Comparison of ENCODE assay signal across 8 cellular contexts in the genomic region with DNA sequence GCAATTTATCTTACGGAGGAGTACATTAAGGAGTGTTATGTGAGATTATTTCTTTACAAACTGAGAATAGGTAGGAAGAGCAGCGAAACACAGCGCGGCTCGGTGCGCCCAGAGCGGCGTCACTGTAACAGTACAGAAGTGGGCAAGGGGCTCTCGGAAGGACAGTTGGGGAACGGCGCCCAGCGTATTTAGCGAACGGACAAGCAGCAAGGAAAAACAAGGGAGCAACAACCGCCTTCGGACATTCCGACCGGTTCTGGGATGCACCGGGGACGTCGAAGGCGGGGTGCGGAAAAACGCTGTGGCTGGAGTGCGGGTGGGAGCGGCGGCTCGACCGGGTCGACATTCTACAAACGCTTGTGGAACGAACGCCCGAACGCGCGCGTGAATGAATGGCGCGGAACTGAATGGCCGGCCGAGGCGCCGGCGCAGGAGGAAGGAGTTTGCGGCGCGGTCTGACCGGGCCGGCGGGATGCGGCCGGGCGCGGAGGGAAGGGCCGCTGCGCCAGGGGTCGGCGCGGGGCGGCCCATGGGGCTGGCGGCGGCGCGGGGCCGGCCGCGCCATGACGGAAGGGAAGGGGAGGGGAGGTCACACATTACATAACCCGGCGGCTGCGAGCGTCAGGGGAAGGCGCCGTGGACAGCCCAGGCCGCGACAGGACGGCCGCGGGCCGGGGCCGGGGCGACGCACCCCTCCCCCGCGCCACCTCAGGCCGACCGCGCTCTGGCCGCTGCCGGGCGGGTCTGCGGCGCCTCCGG. TPM values are rescaled to one million over a fixed set of nuclear protein-coding genes. Genes with fewer than 3 reads are reported as not detected.
A peak's percentile ranks its signal among the peaks of the same experiment; 100 is the strongest.
DNase-seq lines count a peak whose midpoint lies in the region; ATAC-seq and TF ChIP-seq lines count a peak whose summit lies in the region.

No MANE protein-coding gene starts in this region.

- H3K36me3 ChIP-seq in PC-3 (ENCODE audit: low read depth, low read length): no peaks in the 10 kb centered on the region
- H3K36me3 ChIP-seq in neuronal stem cell (replicated peaks in 1 of 2; ENCODE audit: control insufficient read depth in 2 of 2, insufficient read depth in 2 of 2, low read length in 2 of 2): peaks cover 0 to 10% of the 10 kb centered on the region in 2 donors
- no peaks in the 10 kb centered on the region for H3K36me3 ChIP-seq in transverse colon

- H3K4me1 ChIP-seq in PC-3 (ENCODE audit: insufficient read depth, low read length) (peaks cover 14% of the 10 kb centered on the region), neuronal stem cell (ENCODE audit: control insufficient read depth in 2 of 2, insufficient read depth in 1 of 2, low read depth in 1 of 2, low read length in 2 of 2) (peaks cover 4 to 17% of the 10 kb centered on the region in 2 donors), transverse colon (peaks cover 5 to 31% (median 20%) of the 10 kb centered on the region in 4 donors)

- TF ChIP-seq CTCF in PC-3 (conservative IDR thresholded peaks at IDR 0.05; ENCODE audit: low read depth, low read length) (no peak), transverse colon (IDR thresholded peaks at IDR 0.05) (peak in 1 of 5 experiments; percentile 12)

- H3K9me2 ChIP-seq in PC-3 (replicated peaks; ENCODE audit: low read length): no peaks in the 10 kb centered on the region

- H3K27ac Mint-ChIP-seq in activated naive CD4-positive, alpha-beta T cell treated with anti-CD3 and anti-CD28 coated beads for 36 hours: peak overlapping the region; percentile 90

- H3K9ac ChIP-seq in PC-3 (ENCODE audit: low read length) (peak overlapping the region; percentile 83), neuronal stem cell (ENCODE audit: low read depth, low read length, poor library complexity) (peak overlapping the region; percentile 96)

- H3F3A ChIP-seq in PC-3 (ENCODE audit: low read length, unreplicated experiment): no peaks in the 10 kb centered on the region

- ATAC-seq in GM19023 (IDR thresholded peaks at IDR 0.05; ENCODE audit: unreplicated experiment) (peak; percentile 36), HG03159 (IDR thresholded peaks at IDR 0.05; ENCODE audit: unreplicated experiment) (peak; percentile 34), PC-3 (peak; percentile 45)

- H3K4me3 ChIP-seq in PC-3 (ENCODE audit: low read length) (peak overlapping the region; percentile 86), neuronal stem cell (ENCODE audit: low read length in 2 of 2) (peak overlapping the region; percentile 85 to 91), transverse colon (peak overlapping the region; percentile 86 to 100 (median 96))

- CTCF ChIA-PET in PC-3 (lab: Charles Lee): no interaction called here
- CTCF ChIA-PET in activated naive CD4-positive, alpha-beta T cell treated with anti-CD3 and anti-CD28 coated beads for 36 hours (lab: Charles Lee): no interaction called here

- H3K4me2 ChIP-seq in PC-3 (ENCODE audit: low read length): peak overlapping the region; percentile 89
- peak overlapping the region; percentile 41 for H3K4me2 ChIP-seq in neuronal stem cell (ENCODE audit: insufficient read depth, low read length, poor library complexity, severe bottlenecking)

- H2AFZ ChIP-seq in PC-3 (ENCODE audit: low read length): peak overlapping the region; percentile 52
- H2AFZ ChIP-seq in neuronal stem cell (ENCODE audit: low read length): peak overlapping the region; percentile 90

- no CpG with 5 or more reads among the region's 95 CpGs for WGBS in neuronal stem cell (ENCODE audit: extremely low coverage in 2 of 2, insufficient read length in 2 of 2, insufficient replicate concordance in 1 of 2), 2 donors
- 0 to 1% methylated on average over 12 to 81 of the region's 95 CpGs for WGBS in transverse colon (ENCODE audit: low coverage in 1 of 2), 2 donors

- no peaks in the 10 kb centered on the region for H3K27me3 Mint-ChIP-seq in activated naive CD4-positive, alpha-beta T cell treated with anti-CD3 and anti-CD28 coated beads for 36 hours (ENCODE audit: low read depth)

- POLR2A ChIA-PET in PC-3 (lab: Charles Lee; ENCODE audit: unreplicated experiment): no interaction called here

- H3K4me1 Mint-ChIP-seq in activated naive CD4-positive, alpha-beta T cell treated with anti-CD3 and anti-CD28 coated beads for 36 hours (ENCODE audit: low read depth): peaks cover 42% of the 10 kb centered on the region

- H3K4ac ChIP-seq in neuronal stem cell (ENCODE audit: low read length): peak overlapping the region; percentile 23

- H3K23ac ChIP-seq in neuronal stem cell (ENCODE audit: low read depth, low read length, poor library complexity): peak overlapping the region; percentile 69

- H3K27ac ChIP-seq in PC-3 (ENCODE audit: low read length): peak overlapping the region; percentile 41
- H3K27ac ChIP-seq in neuronal stem cell (replicated peaks; ENCODE audit: low read length): peak overlapping the region; percentile 93
- peak overlapping the region; percentile 99 to 100 (median 99) for H3K27ac ChIP-seq in transverse colon

- TSS peak; percentile 82 for BruUV-seq in PC-3 (replicated peaks; lab: Mats Ljungman, UMichigan)

- H3K4me3 Mint-ChIP-seq in activated naive CD4-positive, alpha-beta T cell treated with anti-CD3 and anti-CD28 coated beads for 36 hours: peak overlapping the region; percentile 86

- H4K8ac ChIP-seq in neuronal stem cell (ENCODE audit: low read depth, low read length): no peak overlapping the region

- no peak for TF ChIP-seq EP300 in transverse colon (IDR thresholded peaks at IDR 0.05; ENCODE audit: low read depth)

- peaks cover 13% of the 10 kb centered on the region for H3K36me3 Mint-ChIP-seq in activated naive CD4-positive, alpha-beta T cell treated with anti-CD3 and anti-CD28 coated beads for 36 hours (ENCODE audit: low read depth)

- in situ Hi-C loops in transverse colon (cut with MboI; ENCODE audit: low pct_ligation_motif_present in 1 of 4, low pct_unique_long_range_greater_than_20kb in 1 of 4, low sequenced_read_pairs in 3 of 4): loop anchor here in 3 of 4 donors (25.0 kb wide), 2 partner anchors 152 to 302 kb away; partner anchors contain the start of genes MITD1 (in 3 of the 3), MRPL30 (in 3 of the 3), EIF5B (in 2 of the 3) and TXNDC9 (in 2 of the 3)

- peak; percentile 81 for DNase-seq in AG20443 (ENCODE audit: low spot score)
- DNase-seq in PC-3: peak; percentile 47
- DNase-seq in activated naive CD4-positive, alpha-beta T cell treated with anti-CD3 and anti-CD28 coated beads for 36 hours: peak; percentile 47
- peak; percentile 47 for DNase-seq in germinal center (ENCODE audit: low spot score)
- no peak for DNase-seq in neuronal stem cell (ENCODE audit: low spot score)
- peak; percentile 67 for DNase-seq in transverse colon

- H3K79me1 ChIP-seq in neuronal stem cell (ENCODE audit: low read depth, low read length): no peaks in the 10 kb centered on the region

- H3K9me3 Mint-ChIP-seq in activated naive CD4-positive, alpha-beta T cell treated with anti-CD3 and anti-CD28 coated beads for 36 hours: no peaks in the 10 kb centered on the region

- H2BK120ac ChIP-seq in neuronal stem cell (ENCODE audit: low read depth, low read length): no peak overlapping the region

- H4K20me1 ChIP-seq in PC-3 (ENCODE audit: low read length): no peaks in the 10 kb centered on the region

- H2BK12ac ChIP-seq in neuronal stem cell (ENCODE audit: low read length): no peak overlapping the region

- peak overlapping the region; percentile 94 for H3K18ac ChIP-seq in neuronal stem cell (ENCODE audit: low read length)

- H3K27me3 ChIP-seq in PC-3 (ENCODE audit: low read length) (no peaks in the 10 kb centered on the region), neuronal stem cell (ENCODE audit: control insufficient read depth in 3 of 3, insufficient read depth in 3 of 3, low read depth in 1 of 3, low read length in 3 of 3) (no peaks in the 10 kb centered on the region), transverse colon (no peaks in the 10 kb centered on the region)

- peaks cover 51% of the 10 kb centered on the region for H3K79me2 ChIP-seq in PC-3 (ENCODE audit: low read length)

- H2AK5ac ChIP-seq in neuronal stem cell (ENCODE audit: low read depth, low read length): peak overlapping the region; percentile 76

- no peak overlapping the region for H2BK15ac ChIP-seq in neuronal stem cell (ENCODE audit: low read length)

- H2BK5ac ChIP-seq in neuronal stem cell (ENCODE audit: low read length): peak overlapping the region; percentile 89

- intact Hi-C loops in PC-3 (cut with micrococcal nuclease) (loop anchor here (2.0 kb wide), 2 partner anchors 14 to 40 kb away; no protein-coding TSS in a partner anchor), transverse colon (cut with DNase I; ENCODE audit: low total_unique reads) (no loop called here)
- intact Hi-C loops in activated naive CD4-positive, alpha-beta T cell treated with anti-CD3 and anti-CD28 coated beads for 36 hours (cut with micrococcal nuclease): no loop called here

- no peaks in the 10 kb centered on the region for H3K9me3 ChIP-seq in PC-3 (ENCODE audit: low read length)
- no peaks in the 10 kb centered on the region for H3K9me3 ChIP-seq in neuronal stem cell (replicated peaks in 1 of 2; ENCODE audit: control insufficient read depth in 2 of 2, insufficient read depth in 1 of 2, low read depth in 1 of 2, low read length in 2 of 2)
- H3K9me3 ChIP-seq in transverse colon: no peaks in the 10 kb centered on the region

- no peak overlapping the region for H4K91ac ChIP-seq in neuronal stem cell (ENCODE audit: low read depth, low read length, poor library complexity)

- H3K14ac ChIP-seq in neuronal stem cell (ENCODE audit: low read length): peak overlapping the region; percentile 11

- peak; percentile 28 for TF ChIP-seq POLR2A in transverse colon (IDR thresholded peaks at IDR 0.05)

RNA-seq across cellular contexts. Expression of gene REV1, which starts 0.6 kb away (rescaled TPM):
- total RNA-seq in PC-3 (2014; rRNA removed): 17.9 and 29.0 TPM in 2 replicates
- 10 to 100 TPM; 29.6 to 32.3 TPM for total RNA-seq in activated naive CD4-positive, alpha-beta T cell treated with anti-CD3 and anti-CD28 coated beads for 36 hours
- polyA plus RNA-seq in neuronal stem cell (2013, experiment 1 of 2): 29.5 TPM
- 28.3 TPM for polyA plus RNA-seq in neuronal stem cell (2013, experiment 2 of 2)
- total RNA-seq in transverse colon: 100 to 1,000 TPM in 2 of 4 donors, 10 to 100 TPM in 2; 23.2 to 199 (median 73.5) TPM

Comparison
In these comparisons a context has a peak if more than half of its experiments do, and no peak if none do; other contexts are left out.
1. H3K27ac ChIP-seq: peak in every context shown above with its lines; median percentile 99 in transverse colon; 93 in neuronal stem cell; 41 in PC-3.